ENCODE assay signal across 8 cellular contexts in the genomic region with DNA sequence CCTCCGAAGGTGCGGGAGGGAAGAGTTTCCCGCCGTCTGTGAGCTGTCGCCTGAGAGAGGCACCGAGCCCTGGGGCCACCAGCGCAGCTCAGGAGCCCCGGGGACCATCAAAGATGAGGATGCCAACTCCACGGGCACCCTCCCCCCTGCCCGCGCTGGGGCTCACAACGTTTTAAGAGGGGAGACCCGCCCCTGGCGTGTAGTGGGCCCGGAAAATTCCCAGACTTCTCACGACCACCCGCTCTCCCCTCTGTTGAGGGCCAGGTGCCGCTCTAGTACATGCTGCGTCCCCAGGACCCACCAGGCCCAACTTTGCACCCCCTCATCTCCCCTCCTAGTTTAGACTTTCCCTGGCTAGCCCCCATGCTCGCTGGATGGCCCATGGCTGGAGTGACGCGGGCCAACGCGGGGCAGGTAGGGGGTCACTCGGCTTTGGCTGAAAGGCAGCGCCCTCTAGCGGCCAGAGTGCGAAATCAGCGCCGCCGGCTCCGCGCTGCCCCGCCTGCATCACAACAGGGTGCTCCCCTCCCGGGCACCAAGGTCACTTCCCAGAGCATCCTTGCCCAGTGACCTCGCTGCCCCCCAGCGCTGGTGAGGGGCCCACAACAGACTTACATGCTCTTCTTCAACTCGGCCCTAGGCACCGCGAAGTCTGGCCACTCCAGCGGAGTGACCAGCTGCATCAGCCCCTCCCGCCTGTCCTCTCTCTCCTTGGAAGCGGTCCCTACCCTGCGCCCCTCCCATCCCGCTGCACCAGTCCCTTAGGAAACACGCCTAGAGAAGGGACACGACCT. TPM values are rescaled to one million over a fixed set of nuclear protein-coding genes. Genes with fewer than 3 reads are reported as not detected.
DNase-seq lines count a peak whose midpoint lies in the region; ATAC-seq and TF ChIP-seq lines count a peak whose summit lies in the region.

No MANE protein-coding gene starts in this region.

- H3K4me3 Mint-ChIP-seq in activated T-helper 1 cell treated with anti-CD3 and anti-CD28 coated beads, Interleukin-12 subunit alpha, Interleukin-12 subunit beta, Interleukin-2, Interleukin-4 antibody, amounts not matched to agents 30 ng/mL and 10 ng/mL and 1 ng/mL, durations not matched to agents 14 hours and 24 hours and 36 hours = peak overlapping the region; percentile 72
- peak overlapping the region; percentile 37 to 59 (median 44) for H3K4me3 Mint-ChIP-seq in nephron

- H3K36me3 Mint-ChIP-seq in activated T-helper 1 cell treated with anti-CD3 and anti-CD28 coated beads, Interleukin-12 subunit alpha, Interleukin-12 subunit beta, Interleukin-2, Interleukin-4 antibody, amounts not matched to agents 30 ng/mL and 10 ng/mL and 1 ng/mL, durations not matched to agents 14 hours and 24 hours and 36 hours (ENCODE audit: low read depth) = no peaks in the 10 kb centered on the region
- H3K36me3 Mint-ChIP-seq in nephron (ENCODE audit: low read depth) = no peaks in the 10 kb centered on the region

- no peaks in the 10 kb centered on the region for H3K9me3 Mint-ChIP-seq in activated T-helper 1 cell treated with anti-CD3 and anti-CD28 coated beads, Interleukin-12 subunit alpha, Interleukin-12 subunit beta, Interleukin-2, Interleukin-4 antibody, amounts not matched to agents 30 ng/mL and 10 ng/mL and 1 ng/mL, durations not matched to agents 14 hours and 24 hours and 36 hours
- H3K9me3 Mint-ChIP-seq in nephron = no peaks in the 10 kb centered on the region

- intact Hi-C loops in activated T-helper 1 cell treated with anti-CD3 and anti-CD28 coated beads, Interleukin-12 subunit alpha, Interleukin-12 subunit beta, Interleukin-2, Interleukin-4 antibody, amounts not matched to agents 30 ng/mL and 10 ng/mL and 1 ng/mL, durations not matched to agents 14 hours and 24 hours and 36 hours (cut with micrococcal nuclease) = loop anchor here (5.0 kb wide), 2 partner anchors 101 to 124 kb away; a partner anchor contains a TSS

- H3K9me3 ChIP-seq in Peyer's patch = no peaks in the 10 kb centered on the region

- H3K36me3 ChIP-seq in Peyer's patch = no peaks in the 10 kb centered on the region

- H3K27ac ChIP-seq in Peyer's patch = peak overlapping the region; percentile 8 to 67 (median 32)

- peaks cover 3 to 27% (median 8%) of the 10 kb centered on the region in 4 donors for H3K4me1 ChIP-seq in Peyer's patch

- no peak overlapping the region for H3K27ac Mint-ChIP-seq in activated T-helper 1 cell treated with anti-CD3 and anti-CD28 coated beads, Interleukin-12 subunit alpha, Interleukin-12 subunit beta, Interleukin-2, Interleukin-4 antibody, amounts not matched to agents 30 ng/mL and 10 ng/mL and 1 ng/mL, durations not matched to agents 14 hours and 24 hours and 36 hours
- H3K27ac Mint-ChIP-seq in nephron = no peak overlapping the region

- peak overlapping the region; percentile 28 to 51 (median 37) for H3K4me3 ChIP-seq in Peyer's patch
- H3K4me3 ChIP-seq in fibroblast of pulmonary artery (replicated peaks; ENCODE audit: low read depth, low read length) = peak overlapping the region; percentile 47

- H3K4me1 Mint-ChIP-seq in activated T-helper 1 cell treated with anti-CD3 and anti-CD28 coated beads, Interleukin-12 subunit alpha, Interleukin-12 subunit beta, Interleukin-2, Interleukin-4 antibody, amounts not matched to agents 30 ng/mL and 10 ng/mL and 1 ng/mL, durations not matched to agents 14 hours and 24 hours and 36 hours (ENCODE audit: low read depth) = peaks cover 23% of the 10 kb centered on the region
- H3K4me1 Mint-ChIP-seq in nephron = peaks cover 7% of the 10 kb centered on the region

- no peaks in the 10 kb centered on the region for H3K27me3 ChIP-seq in Peyer's patch

- H3K27me3 Mint-ChIP-seq in activated T-helper 1 cell treated with anti-CD3 and anti-CD28 coated beads, Interleukin-12 subunit alpha, Interleukin-12 subunit beta, Interleukin-2, Interleukin-4 antibody, amounts not matched to agents 30 ng/mL and 10 ng/mL and 1 ng/mL, durations not matched to agents 14 hours and 24 hours and 36 hours (ENCODE audit: insufficient read depth) = peaks cover 25% of the 10 kb centered on the region
- peaks cover 21% of the 10 kb centered on the region for H3K27me3 Mint-ChIP-seq in nephron (ENCODE audit: low read depth)

- ATAC-seq in HG03432 (IDR thresholded peaks at IDR 0.05; ENCODE audit: unreplicated experiment) = peak; percentile 80
- peak; percentile 78 for ATAC-seq in stimulated activated naive CD8-positive, alpha-beta T cell treated with anti-CD3 and anti-CD28 coated beads, Interleukin-15, Interleukin-2, amounts not matched to agents 100 U/mL and 50 U/mL, for 24 hours

- peak; percentile 84 to 98 (median 88) for TF ChIP-seq CTCF in Peyer's patch (IDR thresholded peaks at IDR 0.05)
- peak; percentile 69 for TF ChIP-seq CTCF in fibroblast of pulmonary artery (IDR thresholded peaks at IDR 0.05; ENCODE audit: low read length, missing control alignments)
- peak; percentile 88 to 94 (median 94) for TF ChIP-seq CTCF in nephron (IDR thresholded peaks at IDR 0.05; ENCODE audit: unreplicated experiment in 3 of 3)

- no peak for TF ChIP-seq POLR2A in Peyer's patch (IDR thresholded peaks at IDR 0.05)

- DNase-seq in NCI-H82 (lab: John Stamatoyannopoulos, UW) = peak; percentile 76
- no peak for DNase-seq in NCI-H82 treated with DMSO at 0.1 percent for 48 hours (lab: John Stamatoyannopoulos, UW; ENCODE audit: unreplicated experiment)
- peak; percentile 54 to 87 (median 81) for DNase-seq in Peyer's patch
- DNase-seq in activated T-helper 1 cell treated with anti-CD3 and anti-CD28 coated beads, Interleukin-12 subunit alpha, Interleukin-12 subunit beta, Interleukin-2, Interleukin-4 antibody, amounts not matched to agents 30 ng/mL and 10 ng/mL and 1 ng/mL, durations not matched to agents 14 hours and 24 hours and 36 hours (ENCODE audit: low spot score) = peak; percentile 62
- peak; percentile 46 for DNase-seq in fibroblast of pulmonary artery (ENCODE audit: low read depth)
- peak; percentile 85 for DNase-seq in stimulated activated naive CD8-positive, alpha-beta T cell treated with anti-CD3 and anti-CD28 coated beads, Interleukin-15, Interleukin-2, amounts not matched to agents 100 U/mL and 50 U/mL, for 24 hours

RNA-seq across cellular contexts. Expression of a gene that starts 1.8 kb away (rescaled TPM):
- total RNA-seq in Peyer's patch = 1 to 10 TPM in 2 of 4 donors, not detected in 2; 3.3 to 4.4 TPM
- 0.27 TPM in 1 of 2 replicates, not detected in the other for total RNA-seq in activated T-helper 1 cell treated with anti-CD3 and anti-CD28 coated beads, Interleukin-12 subunit alpha, Interleukin-12 subunit beta, Interleukin-2, Interleukin-4 antibody, amounts not matched to agents 30 ng/mL and 10 ng/mL and 1 ng/mL, durations not matched to agents 14 hours and 24 hours and 36 hours

RNA-seq across cellular contexts. Expression of a gene that starts 13.9 kb away (rescaled TPM):
- 100 to 1,000 TPM in 3 of 4 donors, 10 to 100 TPM in 1; 25.6 to 251 (median 205) TPM for total RNA-seq in Peyer's patch
- 0.18 TPM in 1 of 2 replicates, not detected in the other for total RNA-seq in activated T-helper 1 cell treated with anti-CD3 and anti-CD28 coated beads, Interleukin-12 subunit alpha, Interleukin-12 subunit beta, Interleukin-2, Interleukin-4 antibody, amounts not matched to agents 30 ng/mL and 10 ng/mL and 1 ng/mL, durations not matched to agents 14 hours and 24 hours and 36 hours

Comparison
In these comparisons a context has a peak if more than half of its experiments do, and no peak if none do; other contexts are left out.
1. RNA of a gene that starts 13.9 kb away (total RNA-seq): 25.6 to 251 TPM in Peyer's patch; 0.18 TPM in activated T-helper 1 cell treated with anti-CD3 and anti-CD28 coated beads, Interleukin-12 subunit alpha, Interleukin-12 subunit beta, Interleukin-2, Interleukin-4 antibody, amounts not matched to agents 30 ng/mL and 10 ng/mL and 1 ng/mL, durations not matched to agents 14 hours and 24 hours and 36 hours; every median in the first group is over 10 times any median in the second.
2. Peak in every context shown above with its lines, with median percentiles within 50 percentile points of each other: CTCF ChIP-seq.